ENCODE assay signal across 11 cellular contexts in genomic region chr6:10558575-10558974, GRCh38. TPM values are rescaled to one million over a fixed set of nuclear protein-coding genes. Genes with fewer than 3 reads are reported as not detected.
DNase-seq lines count a peak whose midpoint lies in the region; ATAC-seq, FAIRE-seq and TF ChIP-seq lines count a peak whose summit lies in the region.
"Had no signal": no experiment of that assay in that cellular context is flagged by ENCODE, and none has a peak within 500 bp of the region (broad histone marks: within the 10 kb centered on the region; RNA-seq: fewer than 3 reads in every experiment).

No MANE protein-coding gene starts in this region.

- POLR2A ChIA-PET in HepG2 (lab: Yijun Ruan, JAX): no interaction called here

- no TSS peak for BruUV-seq in HepG2 (replicated peaks; lab: Mats Ljungman, UMichigan)

- intact Hi-C loops in HepG2 (cut with micrococcal nuclease; ENCODE audit: unreplicated experiment): no loop called here

- H3K27me3 ChIP-seq in H7 (ENCODE audit: control insufficient read depth, insufficient read depth, low read length): no peaks in the 10 kb centered on the region
- no peaks in the 10 kb centered on the region for H3K27me3 ChIP-seq in neuronal stem cell (ENCODE audit: control insufficient read depth in 3 of 3, insufficient read depth in 3 of 3, low read depth in 1 of 3, low read length in 3 of 3)
- no peaks in the 10 kb centered on the region for H3K27me3 ChIP-seq in HepG2 (ENCODE audit: control insufficient read depth in 1 of 2, insufficient read depth in 2 of 2, low read length in 2 of 2)
- H3K27me3 ChIP-seq in smooth muscle cell (ENCODE audit: low read depth): peaks cover 29% of the 10 kb centered on the region

- H3K9ac ChIP-seq in neuronal stem cell (ENCODE audit: low read depth, low read length, poor library complexity) (no peak overlapping the region), HepG2 (ENCODE audit: insufficient read depth, low read depth, low read length) (no peak overlapping the region), smooth muscle cell (ENCODE audit: low read depth) (no peak overlapping the region)

- H3K79me2 ChIP-seq in HepG2 (ENCODE audit: insufficient read depth, low read length) (no peaks in the 10 kb centered on the region), smooth muscle cell (ENCODE audit: low read depth) (no peaks in the 10 kb centered on the region)

- H3K4me2 ChIP-seq in neuronal stem cell (ENCODE audit: insufficient read depth, low read length, poor library complexity, severe bottlenecking) (peak overlapping the region; percentile 28), HepG2 (ENCODE audit: low read depth, low read length) (no peak overlapping the region), smooth muscle cell (no peak overlapping the region)

- H2BK120ac ChIP-seq in neuronal stem cell (ENCODE audit: low read depth, low read length): no peak overlapping the region

- no peak for TF ChIP-seq CTCF in HepG2 (CRISPR knock-in tag; IDR thresholded peaks at IDR 0.05)
- TF ChIP-seq CTCF in smooth muscle cell (IDR thresholded peaks at IDR 0.05; ENCODE audit: borderline replicate concordance, insufficient read depth, poor library complexity, severe bottlenecking): no peak

- no peak overlapping the region for H2BK12ac ChIP-seq in neuronal stem cell (ENCODE audit: low read length)

- peaks cover 5% of the 10 kb centered on the region for H3K36me3 ChIP-seq in H7 (replicated peaks; ENCODE audit: control insufficient read depth, insufficient read depth, low read length)
- peaks cover 0 to 2% of the 10 kb centered on the region in 2 donors for H3K36me3 ChIP-seq in neuronal stem cell (replicated peaks in 1 of 2; ENCODE audit: control insufficient read depth in 2 of 2, insufficient read depth in 2 of 2, low read length in 2 of 2)
- peaks cover 7 to 23% of the 10 kb centered on the region in 2 experiments; a peak in 4 of 5 replicates for H3K36me3 ChIP-seq in HepG2 (replicated peaks in 1 of 2; ENCODE audit: control insufficient read depth in 1 of 2, insufficient read depth in 2 of 2, low read length in 2 of 2)
- H3K36me3 ChIP-seq in smooth muscle cell (ENCODE audit: low read depth): no peaks in the 10 kb centered on the region

- in situ Hi-C loops in HepG2 (cut with HindIII; ENCODE audit: extremely low pct_ligation_motif_present, low pct_unique_long_range_greater_than_20kb): no loop called here

- no peak overlapping the region for H3K18ac ChIP-seq in neuronal stem cell (ENCODE audit: low read length)

- no peaks in the 10 kb centered on the region for H3F3A ChIP-seq in smooth muscle cell (ENCODE audit: low read depth)

- TF ChIP-seq POLR2A in HepG2 (IDR thresholded peaks at IDR 0.05; ENCODE audit: insufficient read depth in 1 of 2, low read depth in 2 of 2, low read length in 2 of 2): no peak

- no peak overlapping the region for H3K23ac ChIP-seq in neuronal stem cell (ENCODE audit: low read depth, low read length, poor library complexity)

- no peak overlapping the region for H2AK5ac ChIP-seq in neuronal stem cell (ENCODE audit: low read depth, low read length)

- no peaks in the 10 kb centered on the region for H3K9me3 ChIP-seq in neuronal stem cell (replicated peaks in 1 of 2; ENCODE audit: control insufficient read depth in 2 of 2, insufficient read depth in 1 of 2, low read depth in 1 of 2, low read length in 2 of 2)
- H3K9me3 ChIP-seq in HepG2 (ENCODE audit: low read length): no peaks in the 10 kb centered on the region
- H3K9me3 ChIP-seq in smooth muscle cell (replicated peaks; ENCODE audit: low read depth): no peaks in the 10 kb centered on the region

- H4K8ac ChIP-seq in neuronal stem cell (ENCODE audit: low read depth, low read length): no peak overlapping the region

- H3K4me1 ChIP-seq in neuronal stem cell (ENCODE audit: control insufficient read depth in 2 of 2, insufficient read depth in 1 of 2, low read depth in 1 of 2, low read length in 2 of 2) (peaks cover 21 to 30% of the 10 kb centered on the region in 2 donors), HepG2 (ENCODE audit: insufficient read depth, low read length) (no peaks in the 10 kb centered on the region), smooth muscle cell (ENCODE audit: low read depth) (peaks cover 40% of the 10 kb centered on the region)

- no peak overlapping the region for H4K91ac ChIP-seq in neuronal stem cell (ENCODE audit: low read depth, low read length, poor library complexity)

- CTCF ChIA-PET in HepG2 (lab: Yijun Ruan, JAX; ENCODE audit: low intra/inter-chr PET ratio, low total read pairs): no interaction called here

- H3K79me1 ChIP-seq in neuronal stem cell (ENCODE audit: low read depth, low read length): no peaks in the 10 kb centered on the region

- TF ChIP-seq EP300 in HepG2 (IDR thresholded peaks at IDR 0.05; ENCODE audit: low read depth in 2 of 2, low read length in 2 of 2): no peak
- TF ChIP-seq EP300 in HepG2 (CRISPR knock-in tag; IDR thresholded peaks at IDR 0.05; ENCODE audit: borderline replicate concordance): no peak

- FAIRE-seq in HepG2 (lab: Jason Lieb, UNC): no peak
- FAIRE-seq: GM12878 had no signal

- H3K4ac ChIP-seq in neuronal stem cell (ENCODE audit: low read length): no peak overlapping the region

- H3K27ac ChIP-seq in neuronal stem cell (replicated peaks; ENCODE audit: low read length) (no peak overlapping the region), HepG2 (ENCODE audit: extremely low read length, insufficient read depth, low read length) (no peak overlapping the region), smooth muscle cell (ENCODE audit: low read depth) (no peak overlapping the region)

- H2BK5ac ChIP-seq in neuronal stem cell (ENCODE audit: low read length): no peak overlapping the region

- no peak overlapping the region for H2BK15ac ChIP-seq in neuronal stem cell (ENCODE audit: low read length)

- no peak overlapping the region for H3K14ac ChIP-seq in neuronal stem cell (ENCODE audit: low read length)

- no peak for DNase-seq in H7
- DNase-seq in NCI-H2227 treated with DMSO at 0.1 percent for 48 hours (lab: John Stamatoyannopoulos, UW): peak; percentile 31
- peak; percentile 52 for DNase-seq in globus pallidus (ENCODE audit: low spot score)
- DNase-seq in neuronal stem cell (ENCODE audit: low spot score): no peak
- DNase-seq in HepG2 (ENCODE audit: low spot score): no peak
- no peak for DNase-seq in smooth muscle cell (lab: John Stamatoyannopoulos, UW; ENCODE audit: unreplicated experiment)
- DNase-seq: activated T-cell treated with anti-CD3 and anti-CD28 coated beads, Interleukin-2, amount 50 U/mL, for 72 hours; stimulated activated naive CD8-positive, alpha-beta T cell treated with anti-CD3 and anti-CD28 coated beads, Interleukin-15, Interleukin-2, amounts not matched to agents 100 U/mL and 50 U/mL, for 24 hours had no signal

- no peak for TF ChIP-seq RAD21 in HepG2 (CRISPR knock-in tag; IDR thresholded peaks at IDR 0.05)

- H2AFZ ChIP-seq in neuronal stem cell (ENCODE audit: low read length) (no peak overlapping the region), HepG2 (ENCODE audit: low read length) (no peak overlapping the region), smooth muscle cell (ENCODE audit: low read depth) (no peak overlapping the region)

- H3K4me3 ChIP-seq in H7 (ENCODE audit: insufficient read depth, low read depth, low read length) (peak overlapping the region; percentile 52), neuronal stem cell (ENCODE audit: low read length in 2 of 2) (peak overlapping the region; percentile 16 to 75), HepG2 (replicated peaks in 1 of 3; ENCODE audit: insufficient read depth in 1 of 3, low read depth in 2 of 3, low read length in 3 of 3) (no peak overlapping the region), smooth muscle cell (no peak overlapping the region)
- H3K4me3 ChIP-seq: GM12878 had no signal

- ATAC-seq in HG03439 (IDR thresholded peaks at IDR 0.05; ENCODE audit: unreplicated experiment) (no peak), GM19328 (IDR thresholded peaks at IDR 0.05; ENCODE audit: unreplicated experiment) (no peak), HepG2 (no peak)
- ATAC-seq: activated T-cell treated with anti-CD3 and anti-CD28 coated beads, Interleukin-2, amount 50 U/mL, for 72 hours; GM12878; stimulated activated naive CD8-positive, alpha-beta T cell treated with anti-CD3 and anti-CD28 coated beads, Interleukin-15, Interleukin-2, amounts not matched to agents 100 U/mL and 50 U/mL, for 24 hours had no signal

- H4K20me1 ChIP-seq in HepG2 (ENCODE audit: insufficient read depth, low read length) (no peaks in the 10 kb centered on the region), smooth muscle cell (ENCODE audit: low read depth) (no peaks in the 10 kb centered on the region)

- WGBS in neuronal stem cell (ENCODE audit: extremely low coverage in 2 of 2, insufficient read length in 2 of 2, insufficient replicate concordance in 1 of 2), 2 donors: no CpG with 5 or more reads among the region's 9 CpGs
- 99% methylated on average over 9 of the region's 9 CpGs for WGBS in HepG2 (ENCODE audit: low lambda C conversion rate)
- 68% methylated on average over 9 of the region's 9 CpGs for WGBS in smooth muscle cell (ENCODE audit: low lambda C conversion rate)

RNA-seq across cellular contexts. Expression of gene GCNT2, which starts 37.4 kb away (rescaled TPM):
- 33.4 and 52.5 TPM in 2 replicates for total RNA-seq in H7 (2014; rRNA removed; shearing (Covaris generic))
- 20.2 TPM for polyA plus RNA-seq in neuronal stem cell (2013, experiment 1 of 2)
- 20.7 TPM for polyA plus RNA-seq in neuronal stem cell (2013, experiment 2 of 2)
- total RNA-seq in HepG2 (2016; rRNA removed; fragmentation: Illumina TruSeq; extraction: Trizol) (25.1 and 31.9 TPM in 2 replicates), smooth muscle cell (2.4 and 3.6 TPM in 2 replicates)
- total RNA-seq in HepG2 (2016; cell fraction: cytosol; rRNA removed; fragmentation: Illumina TruSeq; extraction: Trizol; ENCODE audit: low read depth): 3.4 and 3.6 TPM in 2 replicates
- 27.9 and 31.1 TPM in 2 replicates for total RNA-seq in HepG2 (2016; cell fraction: insoluble cytoplasmic fraction; rRNA removed; fragmentation: Illumina TruSeq; extraction: Trizol)
- 14.4 and 15.6 TPM in 2 replicates for total RNA-seq in HepG2 (2016; cell fraction: membrane; rRNA removed; fragmentation: Illumina TruSeq; extraction: Trizol)
- 41.4 and 42.7 TPM in 2 replicates for total RNA-seq in HepG2 (2016; cell fraction: nucleus; rRNA removed; fragmentation: Illumina TruSeq; extraction: Trizol)
- polyA plus RNA-seq in HepG2 (2011; rRNA removed) (9.7 and 11.8 TPM in 2 replicates), smooth muscle cell (0.13 and 3.0 TPM in 2 replicates)
- 7.1 and 9.4 TPM in 2 replicates for polyA plus RNA-seq in HepG2 (2011; cell fraction: cytosol; rRNA removed)
- 4.6 and 5.1 TPM in 2 replicates for polyA plus RNA-seq in HepG2 (2011; cell fraction: nucleus; rRNA removed)
- 13.4 and 15.6 TPM in 2 replicates for polyA plus RNA-seq in HepG2 (2012)
- 1.1 and 1.4 TPM in 2 replicates for polyA plus RNA-seq in HepG2 (2016; cell fraction: cytosol; fragmentation: Illumina TruSeq; extraction: Trizol; ENCODE audit: low read depth)
- polyA plus RNA-seq in HepG2 (2016; cell fraction: insoluble cytoplasmic fraction; fragmentation: Illumina TruSeq; extraction: Trizol; ENCODE audit: low read depth): 14.2 and 17.2 TPM in 2 replicates
- 5.6 and 6.3 TPM in 2 replicates for polyA plus RNA-seq in HepG2 (2016; cell fraction: membrane; fragmentation: Illumina TruSeq; extraction: Trizol; ENCODE audit: low read depth)
- polyA plus RNA-seq in HepG2 (2016; cell fraction: nucleus; fragmentation: Illumina TruSeq; extraction: Trizol; ENCODE audit: insufficient read depth, low read depth): 22.6 and 25.7 TPM in 2 replicates
- polyA minus RNA-seq in HepG2 (2011; rRNA and poly(A)+ RNA removed; ENCODE audit: low replicate concordance): 10.4 and 10.7 TPM in 2 replicates
- 12.4 and 12.9 TPM in 2 replicates for polyA minus RNA-seq in HepG2 (2011; cell fraction: cytosol; rRNA and poly(A)+ RNA removed)
- 21.4 and 26.1 TPM in 2 replicates for polyA minus RNA-seq in HepG2 (2011; cell fraction: nucleus; rRNA and poly(A)+ RNA removed)

Comparison
In these comparisons a context has a peak if more than half of its experiments do, and no peak if none do; other contexts are left out.
1. DNase-seq: peak in NCI-H2227 treated with DMSO at 0.1 percent for 48 hours (single experiment) and globus pallidus (single experiment); none in H7 (single experiment), neuronal stem cell (single experiment), HepG2 (single experiment) and smooth muscle cell (single experiment).
2. H3K4me3 ChIP-seq: peak in H7 (single experiment) and neuronal stem cell (2 of 2); none in HepG2 (0 of 3) and smooth muscle cell (single experiment).